ENCODE assay signal across 32 cellular contexts in the genomic region with DNA sequence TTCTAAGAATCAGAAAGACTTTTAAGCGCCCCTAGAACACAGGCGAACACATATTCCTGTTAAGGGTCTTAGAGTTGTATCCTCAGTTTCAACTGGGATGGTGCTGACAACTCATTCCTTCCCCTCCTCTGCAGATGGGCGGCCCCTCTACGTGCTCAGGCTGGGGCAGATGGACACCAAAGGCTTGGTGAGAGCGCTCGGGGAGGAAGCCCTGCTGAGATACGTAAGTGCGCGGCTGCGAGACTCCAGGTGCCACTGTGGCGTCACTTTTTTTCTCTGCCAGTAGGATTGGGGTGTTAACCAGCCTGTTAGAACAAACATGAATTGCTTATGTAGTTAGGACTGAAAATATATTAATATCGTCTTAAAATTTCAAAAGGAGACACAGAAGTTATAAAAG.
"Had no signal": no experiment of that assay in that cellular context is flagged by ENCODE, and none has a peak within 500 bp of the region (broad histone marks: within the 10 kb centered on the region; RNA-seq: fewer than 3 reads in every experiment).

No MANE protein-coding gene starts in this region.

- H3K4me1 Mint-ChIP-seq: activated CD4-positive, alpha-beta T cell treated with anti-CD3 and anti-CD28 coated beads for 36 hours; central memory CD8-positive, alpha-beta T cell; stimulated activated naive CD8-positive, alpha-beta T cell treated with anti-CD3 and anti-CD28 coated beads, Interleukin-15, amount 100 ng/mL, for 72 hours had no signal

- H3K9ac ChIP-seq: parathyroid adenoma had no signal

- H3K9me3 ChIP-seq: gastrocnemius medialis, psoas muscle, thyroid gland, upper lobe of left lung, vagina had no signal

- H3K27me3 Mint-ChIP-seq: activated CD4-positive, alpha-beta T cell treated with anti-CD3 and anti-CD28 coated beads for 36 hours; activated CD8-positive, alpha-beta memory T cell treated with anti-CD3 and anti-CD28 coated beads, Interleukin-2, amount 10 ng/mL, durations not matched to agents 7 days and 5 days; central memory CD8-positive, alpha-beta T cell; naive thymus-derived CD4-positive, alpha-beta T cell; stimulated activated memory B cell treated with anti-CD40 and anti-IgM and Interleukin-4, amounts not matched to agents 10 μg/mL and 1 μg/mL and 100 μg/mL, for 72 hours; stimulated activated naive CD8-positive, alpha-beta T cell treated with anti-CD3 and anti-CD28 coated beads, Interleukin-15, amount 100 ng/mL, for 72 hours had no signal

- H3K4me3 ChIP-seq: gastrocnemius medialis, hepatocyte, psoas muscle, smooth muscle cell, thyroid gland, upper lobe of left lung, vagina had no signal

- H3K4me3 Mint-ChIP-seq: activated CD4-positive, alpha-beta T cell treated with anti-CD3 and anti-CD28 coated beads for 36 hours; activated CD8-positive, alpha-beta memory T cell treated with anti-CD3 and anti-CD28 coated beads, Interleukin-2, amount 10 ng/mL, durations not matched to agents 7 days and 5 days; activated CD8-positive, alpha-beta T cell treated with anti-CD3 and anti-CD28 coated beads, Interleukin-2, amount 10 ng/mL, durations not matched to agents 7 days and 5 days; central memory CD8-positive, alpha-beta T cell; naive thymus-derived CD4-positive, alpha-beta T cell; neural crest cell; stimulated activated memory B cell treated with anti-CD40 and anti-IgM and Interleukin-4, amounts not matched to agents 10 μg/mL and 1 μg/mL and 100 μg/mL, for 72 hours; stimulated activated naive CD8-positive, alpha-beta T cell treated with anti-CD3 and anti-CD28 coated beads, Interleukin-15, amount 100 ng/mL, for 72 hours; T-helper 2 cell treated with Interferon-gamma antibody and Interleukin-4, amounts not matched to agents 5 μg/mL and 100 μg/mL, for 36 hours had no signal

- H3K4me1 ChIP-seq: parathyroid adenoma, vagina had no signal

- DNase-seq: activated CD4-positive, alpha-beta T cell treated with anti-CD3 and anti-CD28 coated beads for 36 hours; activated CD4-positive, CD25-positive, alpha-beta regulatory T cell; activated CD8-positive, alpha-beta memory T cell treated with anti-CD3 and anti-CD28 coated beads, Interleukin-2, amount 10 ng/mL, durations not matched to agents 7 days and 5 days; activated CD8-positive, alpha-beta T cell treated with anti-CD3 and anti-CD28 coated beads, Interleukin-2, amount 10 ng/mL, durations not matched to agents 7 days and 5 days; activated gamma-delta T cell treated with Interleukin-2 at 50 U/mL for 16 hours; activated naive CD4-positive, alpha-beta T cell treated with anti-CD3 and anti-CD28 coated beads, Interleukin-2, amount 50 U/mL, for 16 hours; activated T-cell treated with anti-CD3 and anti-CD28 coated beads for 4 hours; amniotic stem cell; dermis blood vessel endothelial cell; effector CD4-positive, alpha-beta T cell; erythroblast; gastrocnemius medialis; islet precursor cell; left ventricle myocardium superior; midbrain; naive thymus-derived CD4-positive, alpha-beta T cell; occipital lobe; psoas muscle; stimulated activated CD4-positive, alpha-beta T cell treated with anti-CD3 and anti-CD28 coated beads, Interleukin-1b, Interleukin-23, amount 100 ng/mL, for 48 hours; stimulated activated CD4-positive, alpha-beta T cell treated with anti-CD3 and anti-CD28 coated beads, Interleukin-4, amount 100 ng/mL, for 4 hours; stimulated activated CD8-positive, alpha-beta memory T cell treated with anti-CD3 and anti-CD28 coated beads, Interleukin-4, amount 100 ng/mL, for 48 hours; stimulated activated naive CD8-positive, alpha-beta T cell treated with anti-CD3 and anti-CD28 coated beads, Interleukin-15, amount 100 ng/mL, for 72 hours; thyroid gland had no signal

- H3K27me3 ChIP-seq: gastrocnemius medialis, hepatocyte, thyroid gland, upper lobe of left lung, vagina had no signal

- ATAC-seq: activated CD4-positive, alpha-beta T cell treated with anti-CD3 and anti-CD28 coated beads for 36 hours; activated CD8-positive, alpha-beta memory T cell treated with anti-CD3 and anti-CD28 coated beads, Interleukin-2, amount 10 ng/mL, durations not matched to agents 7 days and 5 days; activated CD8-positive, alpha-beta T cell treated with anti-CD3 and anti-CD28 coated beads, Interleukin-2, amount 10 ng/mL, durations not matched to agents 7 days and 5 days; gastrocnemius medialis; left ventricle myocardium superior; naive thymus-derived CD4-positive, alpha-beta T cell; psoas muscle; stimulated activated memory B cell treated with anti-CD40 and anti-IgM and Interleukin-4, amounts not matched to agents 10 μg/mL and 1 μg/mL and 100 μg/mL, for 72 hours; stimulated activated naive CD8-positive, alpha-beta T cell treated with anti-CD3 and anti-CD28 coated beads, Interleukin-15, amount 100 ng/mL, for 72 hours had no signal

- H3K27ac ChIP-seq: hepatocyte, parathyroid adenoma, psoas muscle, thyroid gland, vagina had no signal

- H3K27ac Mint-ChIP-seq: activated CD4-positive, alpha-beta T cell treated with anti-CD3 and anti-CD28 coated beads for 36 hours; activated CD8-positive, alpha-beta memory T cell treated with anti-CD3 and anti-CD28 coated beads, Interleukin-2, amount 10 ng/mL, durations not matched to agents 7 days and 5 days; activated CD8-positive, alpha-beta T cell treated with anti-CD3 and anti-CD28 coated beads, Interleukin-2, amount 10 ng/mL, durations not matched to agents 7 days and 5 days; stimulated activated memory B cell treated with anti-CD40 and anti-IgM and Interleukin-4, amounts not matched to agents 10 μg/mL and 1 μg/mL and 100 μg/mL, for 72 hours; T-helper 2 cell treated with Interferon-gamma antibody and Interleukin-4, amounts not matched to agents 5 μg/mL and 100 μg/mL, for 36 hours had no signal

- H3K9me3 Mint-ChIP-seq: central memory CD8-positive, alpha-beta T cell; neural crest cell; stimulated activated memory B cell treated with anti-CD40 and anti-IgM and Interleukin-4, amounts not matched to agents 10 μg/mL and 1 μg/mL and 100 μg/mL, for 72 hours; stimulated activated naive CD8-positive, alpha-beta T cell treated with anti-CD3 and anti-CD28 coated beads, Interleukin-15, amount 100 ng/mL, for 72 hours; T-helper 2 cell treated with Interferon-gamma antibody and Interleukin-4, amounts not matched to agents 5 μg/mL and 100 μg/mL, for 36 hours had no signal
